19 cellular contexts compared by ENCODE assay signal in genomic region chr4:73181231-73181630, GRCh38.
DNase-seq lines count a peak whose midpoint lies in the region; ATAC-seq, FAIRE-seq and TF ChIP-seq lines count a peak whose summit lies in the region.
"Had no signal": no experiment of that assay in that cellular context is flagged by ENCODE, and none has a peak within 500 bp of the region (broad histone marks: within the 10 kb centered on the region; RNA-seq: fewer than 3 reads in every experiment).

No MANE protein-coding gene starts in this region.

- TF ChIP-seq CTCF in nephron progenitor cell (IDR thresholded peaks at IDR 0.05), result no peak

- peaks cover 14% of the 10 kb centered on the region for H3K36me3 Mint-ChIP-seq in nephron progenitor cell (ENCODE audit: low read depth)

- ATAC-seq in GM18909 (IDR thresholded peaks at IDR 0.05; ENCODE audit: poor library complexity, unreplicated experiment) (peak; percentile 42), HG03196 (IDR thresholded peaks at IDR 0.05; ENCODE audit: unreplicated experiment) (no peak), GM21515 (IDR thresholded peaks at IDR 0.05; ENCODE audit: unreplicated experiment) (no peak)
- ATAC-seq: foreskin keratinocyte, lower lobe of right lung had no signal

- H3K9me3 ChIP-seq in SK-N-MC (ENCODE audit: low read depth, low read length), result peaks cover 8% of the 10 kb centered on the region
- H3K9me3 ChIP-seq: adrenal gland, lower lobe of right lung had no signal

- peak overlapping the region; percentile 71; the same call in 1 of the 2 replicates for H3K27ac ChIP-seq in SK-N-MC
- H3K27ac ChIP-seq: adrenal gland, foreskin keratinocyte, lower lobe of right lung had no signal

- no peak overlapping the region for H3K9ac ChIP-seq in SK-N-MC (ENCODE audit: insufficient read length)

- H3K4me1 Mint-ChIP-seq in nephron progenitor cell, result peaks cover 8% of the 10 kb centered on the region

- H3K4me3 ChIP-seq in SK-N-MC, result no peak overlapping the region
- H3K4me3 ChIP-seq: adrenal gland, lower lobe of right lung had no signal

- peaks cover 1% of the 10 kb centered on the region for H3K9me3 Mint-ChIP-seq in nephron progenitor cell
- H3K9me3 Mint-ChIP-seq: CD4-positive, alpha-beta T cell; neural crest cell had no signal

- peak overlapping the region; percentile 82 for H3K27ac Mint-ChIP-seq in nephron progenitor cell
- H3K27ac Mint-ChIP-seq: activated CD4-positive, alpha-beta T cell treated with anti-CD3 and anti-CD28 coated beads, Interleukin-2, amount 10 ng/mL, durations not matched to agents 7 days and 5 days; CD4-positive, alpha-beta T cell had no signal

- H3K36me3 ChIP-seq in SK-N-MC (ENCODE audit: insufficient read depth, low read length), result peaks cover 56% of the 10 kb centered on the region
- H3K36me3 ChIP-seq: adrenal gland had no signal

- no peak overlapping the region for H3K4me3 Mint-ChIP-seq in nephron progenitor cell
- H3K4me3 Mint-ChIP-seq: activated CD4-positive, alpha-beta T cell treated with anti-CD3 and anti-CD28 coated beads, Interleukin-2, amount 10 ng/mL, durations not matched to agents 7 days and 5 days; CD4-positive, alpha-beta T cell; neural crest cell had no signal

- DNase-seq in KG1 (lab: John Stamatoyannopoulos, UW) (peak; percentile 30), SK-N-MC (ENCODE audit: low read depth, low spot score) (no peak), nephron progenitor cell (no peak), GM19239 (ENCODE audit: insufficient read length, low spot score) (no peak), activated gamma-delta T cell treated with Interleukin-2 at 50 U/mL for 16 hours (no peak)
- DNase-seq: activated CD4-positive, alpha-beta T cell treated with anti-CD3 and anti-CD28 coated beads, Interleukin-2, amount 10 ng/mL, durations not matched to agents 7 days and 5 days; activated T-cell treated with anti-CD3 and anti-CD28 coated beads, Interleukin-2, amount 50 U/mL, for 1 hour; adrenal gland; CD4-positive, alpha-beta T cell; foreskin keratinocyte; GOT3; lower lobe of right lung; NCI-H1417 treated with DMSO at 0.1 percent for 48 hours; NCI-H226; T-helper 2 cell had no signal

- FAIRE-seq in GM19239 (lab: Jason Lieb, UNC), result no peak

- H3K27me3 Mint-ChIP-seq in nephron progenitor cell (ENCODE audit: low read depth, poor library complexity), result no peaks in the 10 kb centered on the region
- H3K27me3 Mint-ChIP-seq: activated CD4-positive, alpha-beta T cell treated with anti-CD3 and anti-CD28 coated beads, Interleukin-2, amount 10 ng/mL, durations not matched to agents 7 days and 5 days; CD4-positive, alpha-beta T cell had no signal
